Comparison of ENCODE assay signal across 13 cellular contexts in the genomic region with DNA sequence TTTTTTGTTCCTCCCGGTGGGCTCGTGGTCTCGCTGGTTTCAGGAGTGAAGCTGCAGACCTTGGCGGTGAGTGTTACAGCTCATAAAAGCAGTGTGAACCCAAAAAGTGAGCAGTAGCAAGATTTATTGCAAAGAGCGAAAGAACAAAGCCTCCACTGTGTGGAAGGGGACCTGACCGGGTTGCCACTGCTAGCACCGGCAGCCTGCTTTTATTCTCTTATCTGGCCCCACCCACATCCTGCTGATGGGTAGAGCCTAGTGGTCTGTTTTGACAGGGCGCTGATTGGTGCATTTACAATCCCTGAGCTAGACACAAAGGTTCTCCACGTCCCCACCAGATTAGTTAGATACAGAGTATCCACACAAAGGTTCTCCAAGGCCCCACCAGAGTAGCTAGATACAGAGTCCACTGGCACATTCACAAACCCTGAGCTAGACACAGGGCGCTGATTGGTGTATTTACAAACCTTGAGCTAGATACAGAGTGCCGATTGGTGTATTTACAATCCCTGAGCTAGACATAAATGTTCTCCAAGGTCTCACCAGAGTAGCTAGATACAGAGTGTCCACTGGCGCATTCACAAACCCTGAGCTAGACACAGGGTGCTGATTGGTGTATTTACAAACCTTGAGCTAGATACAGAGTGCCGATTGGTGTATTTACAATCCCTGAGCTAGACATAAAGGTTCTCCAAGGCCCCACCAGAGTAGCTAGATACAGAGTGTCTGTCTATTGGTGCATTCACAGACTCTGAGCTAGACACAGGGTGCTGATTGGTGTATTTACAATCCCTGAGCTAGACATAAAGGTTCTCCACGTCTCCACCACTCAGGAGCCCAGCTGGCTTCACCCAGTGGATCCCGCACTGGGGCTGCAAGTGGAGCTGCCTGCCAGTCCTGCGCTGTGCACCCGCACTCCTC. TPM values are rescaled to one million over a fixed set of nuclear protein-coding genes. Genes with fewer than 3 reads are reported as not detected.
DNase-seq lines count a peak whose midpoint lies in the region; ATAC-seq, FAIRE-seq and TF ChIP-seq lines count a peak whose summit lies in the region.
"Not testable (repeated sequence)": the region's sequence is repeated elsewhere in the genome, so short reads cannot be mapped to it uniquely, and the experiment has no call there.
"Had no signal": no experiment of that assay in that cellular context is flagged by ENCODE, and none has a peak within 500 bp of the region (broad histone marks: within the 10 kb centered on the region; RNA-seq: fewer than 3 reads in every experiment).

No MANE protein-coding gene starts in this region.

- H3K4me1 Mint-ChIP-seq in activated CD8-positive, alpha-beta T cell treated with anti-CD3 and anti-CD28 coated beads for 36 hours (ENCODE audit: low read depth), result peaks cover 29% of the 10 kb centered on the region
- H3K4me1 Mint-ChIP-seq in naive thymus-derived CD8-positive, alpha-beta T cell, result peaks cover 13 to 47% (median 37%) of the 10 kb centered on the region in 4 donors

- not testable (repeated sequence) for H3K27ac ChIP-seq in K562 (ENCODE audit: extremely low read depth, low read depth, low read length)
- peak overlapping the region; percentile 59 to 63 for H3K27ac ChIP-seq in testis

- not testable (repeated sequence) for ATAC-seq in activated CD8-positive, alpha-beta T cell treated with anti-CD3 and anti-CD28 coated beads for 36 hours; K562; naive thymus-derived CD8-positive, alpha-beta T cell

- H3K27me3 ChIP-seq in K562 (ENCODE audit: control insufficient read depth in 2 of 2, insufficient read depth in 2 of 2, low read length in 2 of 2); testis: not testable (repeated sequence)

- not testable (repeated sequence) for TF ChIP-seq POLR2A in K562 (conservative IDR thresholded peaks at IDR 0.05); testis (IDR thresholded peaks at IDR 0.05)

- H3K9me3 ChIP-seq in K562 (replicated peaks; ENCODE audit: control insufficient read depth, insufficient read depth, low read depth, low read length); testis: not testable (repeated sequence)

- in situ Hi-C loops in Caki2 (cut with HindIII; ENCODE audit: low pct_unique_long_range_greater_than_20kb, low sequenced_read_pairs); K562 (cut with MboI): not testable (repeated sequence)

- H3K27ac Mint-ChIP-seq in activated CD8-positive, alpha-beta T cell treated with anti-CD3 and anti-CD28 coated beads for 36 hours, result peak overlapping the region; percentile 34
- peak overlapping the region in 9 of 10 donors; percentile 72 to 86 (median 77) for H3K27ac Mint-ChIP-seq in naive thymus-derived CD8-positive, alpha-beta T cell

- WGBS in K562 (ENCODE audit: insufficient coverage, low coverage, missing lambda C conversion rate), result 73% methylated on average over 17 of the region's 17 CpGs
- WGBS in testis, 2 donors, result 59 to 69% methylated on average over 14 to 17 of the region's 17 CpGs

- H3K9me3 Mint-ChIP-seq in activated CD8-positive, alpha-beta T cell treated with anti-CD3 and anti-CD28 coated beads for 36 hours; naive thymus-derived CD8-positive, alpha-beta T cell: not testable (repeated sequence)

- TF ChIP-seq EP300 in K562 (IDR thresholded peaks at IDR 0.05; ENCODE audit: low read length), result not testable (repeated sequence)

- BruUV-seq in K562 (replicated peaks; lab: Mats Ljungman, UMichigan), result not testable (repeated sequence)

- H2AFZ ChIP-seq in K562 (ENCODE audit: low read depth, low read length), result not testable (repeated sequence)

- H3K27me3 Mint-ChIP-seq in activated CD8-positive, alpha-beta T cell treated with anti-CD3 and anti-CD28 coated beads for 36 hours; naive thymus-derived CD8-positive, alpha-beta T cell: not testable (repeated sequence)

- H3K36me3 ChIP-seq in K562 (ENCODE audit: control insufficient read depth, insufficient read depth, low read length), result peaks cover 12% of the 10 kb centered on the region; the same call in 1 of the 3 replicates
- not testable (repeated sequence) for H3K36me3 ChIP-seq in testis (ENCODE audit: low read depth, missing control alignments)

- not testable (repeated sequence) for H3K4me3 Mint-ChIP-seq in activated CD8-positive, alpha-beta T cell treated with anti-CD3 and anti-CD28 coated beads for 36 hours
- peak overlapping the region; percentile 32 to 79 (median 64) for H3K4me3 Mint-ChIP-seq in naive thymus-derived CD8-positive, alpha-beta T cell

- DNase-seq in Caki2 (ENCODE audit: low read depth) (peak; percentile 53), NAMALWA (ENCODE audit: low spot score) (peak; percentile 30), testis (peak; percentile 88)
- DNase-seq in activated CD8-positive, alpha-beta T cell treated with anti-CD3 and anti-CD28 coated beads for 36 hours, result peak; percentile 55
- not testable (repeated sequence) for DNase-seq in K562 (ENCODE audit: extremely low read depth in 1 of 4, low spot score in 3 of 4)
- DNase-seq in naive thymus-derived CD8-positive, alpha-beta T cell, result peak in 1 of 10 donors; percentile 40

- H4K20me1 ChIP-seq in K562 (replicated peaks; ENCODE audit: control insufficient read depth, insufficient read depth, low read length), result not testable (repeated sequence)

- POLR2A ChIA-PET in activated CD8-positive, alpha-beta T cell treated with anti-CD3 and anti-CD28 coated beads for 36 hours (lab: Charles Lee), result interaction anchor here (0.7 to 1.4 kb wide), 3 partner anchors 14 to 44 kb away, joined by 3 read pairs; no protein-coding TSS in a partner anchor
- POLR2A ChIA-PET in K562 (lab: Yijun Ruan, JAX), result interaction anchor here (1.1 kb wide), 1 partner anchor 10 kb away, joined by 5 read pairs; no protein-coding TSS in a partner anchor
- POLR2A ChIA-PET in naive thymus-derived CD8-positive, alpha-beta T cell (lab: Charles Lee), result interaction anchor here (1.0 kb wide), 1 partner anchor 62 kb away, joined by 3 read pairs; no protein-coding TSS in a partner anchor

- TF ChIP-seq CTCF in activated CD8-positive, alpha-beta T cell treated with anti-CD3 and anti-CD28 coated beads for 36 hours (IDR thresholded peaks at IDR 0.05); K562 (IDR thresholded peaks at IDR 0.05 in 2 of 3, conservative IDR thresholded peaks at IDR 0.05 in 1 of 3; ENCODE audit: insufficient read depth in 2 of 3, low read depth in 1 of 3, low read length in 3 of 3); testis (IDR thresholded peaks at IDR 0.05): not testable (repeated sequence)

- not testable (repeated sequence) for H3K4me3 ChIP-seq in K562, testis

- not testable (repeated sequence) for H3K4me2 ChIP-seq in K562 (ENCODE audit: insufficient read depth, low read length)

- FAIRE-seq in K562 (lab: Jason Lieb, UNC), result not testable (repeated sequence)

- H3K36me3 Mint-ChIP-seq in activated CD8-positive, alpha-beta T cell treated with anti-CD3 and anti-CD28 coated beads for 36 hours (ENCODE audit: low read depth); naive thymus-derived CD8-positive, alpha-beta T cell: not testable (repeated sequence)

- H3K9me1 ChIP-seq in K562 (ENCODE audit: control insufficient read depth, insufficient read depth, low read length), result not testable (repeated sequence)

- peaks cover 22% of the 10 kb centered on the region for H3K79me2 ChIP-seq in K562 (ENCODE audit: control insufficient read depth, insufficient read depth, low read length)

- H3K9ac ChIP-seq in K562 (ENCODE audit: insufficient read depth in 1 of 2, low read depth in 2 of 2, low read length in 2 of 2), result not testable (repeated sequence)

- intact Hi-C loops in activated CD8-positive, alpha-beta T cell treated with anti-CD3 and anti-CD28 coated beads for 36 hours (cut with micrococcal nuclease); K562 (cut with micrococcal nuclease); testis (cut with DNase I; ENCODE audit: low total_unique reads): not testable (repeated sequence)

- CTCF ChIA-PET in activated CD8-positive, alpha-beta T cell treated with anti-CD3 and anti-CD28 coated beads for 36 hours (lab: Charles Lee), result interaction anchor here (0.7 to 2.7 kb wide), 6 partner anchors 15 to 488 kb away, joined by 3 to 17 read pairs (median 12); no protein-coding TSS in a partner anchor
- CTCF ChIA-PET in K562 (lab: Yijun Ruan, JAX; ENCODE audit: low intra/inter-chr PET ratio), result not testable (repeated sequence)

- peaks cover 25 to 64% of the 10 kb centered on the region in 2 experiments for H3K4me1 ChIP-seq in K562 (replicated peaks in 1 of 2; ENCODE audit: control insufficient read depth in 2 of 2, insufficient read depth in 2 of 2, low read length in 2 of 2)
- H3K4me1 ChIP-seq in testis, result peaks cover 25% of the 10 kb centered on the region

- not testable (repeated sequence) for TF ChIP-seq RAD21 in K562 (CRISPR knock-in tag; conservative IDR thresholded peaks at IDR 0.05 in 1 of 2, IDR thresholded peaks at IDR 0.05 in 1 of 2)

RNA-seq across cellular contexts. Expression of gene AGRN, which starts 2.3 kb away (rescaled TPM):
- 246 and 278 TPM in 2 replicates for total RNA-seq in Caki2 (2014; rRNA removed; shearing (Covaris generic); ENCODE audit: low replicate concordance)
- total RNA-seq in activated CD8-positive, alpha-beta T cell treated with anti-CD3 and anti-CD28 coated beads for 36 hours, result 10 to 100 TPM; 64.9 to 68.0 TPM
- 268 and 576 TPM in 2 replicates for total RNA-seq in K562 (2011; cell fraction: chromatin; rRNA removed; ENCODE audit: low replicate concordance)
- 387 and 414 TPM in 2 replicates for total RNA-seq in K562 (2011; cell fraction: nucleolus; rRNA removed)
- 326 and 377 TPM in 2 replicates for total RNA-seq in K562 (2011; cell fraction: nucleoplasm; rRNA removed)
- total RNA-seq in K562 (2014; rRNA removed) (29.5 and 37.2 TPM in 2 replicates), K562 (2014; rRNA removed; fragmentation: Illumina TruSeq; extraction: Trizol) (4.5 and 4.9 TPM in 2 replicates), K562 (2015; rRNA removed; fragmentation: Illumina TruSeq; extraction: Trizol) (12.0 and 13.2 TPM in 2 replicates), K562 (2021) (89.7 and 111 TPM in 2 replicates), testis (100 to 1,000 TPM in 1 of 2 donors, 10 to 100 TPM in 1; 99.4 to 108 TPM)
- polyA plus RNA-seq in K562 (2011; rRNA removed) (18.1 and 39.0 TPM in 2 replicates), K562 (2014; fragmentation: Illumina TruSeq; extraction: Trizol) (19.2 and 34.8 TPM in 2 replicates), K562 (2014; fragmentation: Nextera tagmentation; extraction: Ambion mirVana) (under 1 TPM; 0.04 to 0.06 TPM), K562 (2014; rRNA removed) (49.3 and 67.7 TPM in 2 replicates), testis (ENCODE audit: insufficient read depth, low read depth, low replicate concordance) (48.9 TPM)
- 28.0 and 43.3 TPM in 2 replicates for polyA plus RNA-seq in K562 (2011; cell fraction: cytosol; rRNA removed)
- 483 and 499 TPM in 2 replicates for polyA plus RNA-seq in K562 (2011; cell fraction: nucleus; rRNA removed)
- 66.2 and 73.2 TPM in 2 replicates for polyA plus RNA-seq in K562 (2012)
- 12.6 and 21.4 TPM in 2 replicates for polyA minus RNA-seq in K562 (2011; rRNA and poly(A)+ RNA removed)
- 33.4 and 47.6 TPM in 2 replicates for polyA minus RNA-seq in K562 (2011; cell fraction: cytosol; rRNA and poly(A)+ RNA removed)
- polyA minus RNA-seq in K562 (2011; cell fraction: nucleus; rRNA and poly(A)+ RNA removed), result 68.5 and 80.0 TPM in 2 replicates
- total RNA-seq in naive thymus-derived CD8-positive, alpha-beta T cell, result 1 to 10 TPM; 6.2 to 6.4 TPM
- polyA plus RNA-seq in naive thymus-derived CD8-positive, alpha-beta T cell, result under 1 TPM; 0.15 to 0.71 (median 0.47) TPM

RNA-seq across cellular contexts. Expression of gene ISG15, which starts 4.4 kb away (rescaled TPM):
- 129 and 152 TPM in 2 replicates for total RNA-seq in Caki2 (2014; rRNA removed; shearing (Covaris generic); ENCODE audit: low replicate concordance)
- total RNA-seq in activated CD8-positive, alpha-beta T cell treated with anti-CD3 and anti-CD28 coated beads for 36 hours, result 100 to 1,000 TPM in 1 of 2 experiments, 10 to 100 TPM in 1; 94.5 to 102 TPM
- total RNA-seq in K562 (2011; cell fraction: chromatin; rRNA removed; ENCODE audit: low replicate concordance), result 2.7 and 7.4 TPM in 2 replicates
- total RNA-seq in K562 (2011; cell fraction: nucleolus; rRNA removed), result 13.3 and 15.0 TPM in 2 replicates
- total RNA-seq in K562 (2011; cell fraction: nucleoplasm; rRNA removed), result 6.9 and 9.5 TPM in 2 replicates
- total RNA-seq in K562 (2014; rRNA removed) (58.3 and 70.7 TPM in 2 replicates), K562 (2014; rRNA removed; fragmentation: Illumina TruSeq; extraction: Trizol) (0.40 and 0.54 TPM in 2 replicates), K562 (2015; rRNA removed; fragmentation: Illumina TruSeq; extraction: Trizol) (10.8 and 11.6 TPM in 2 replicates), K562 (2021) (31.1 and 32.5 TPM in 2 replicates), testis (10 to 100 TPM; 22.8 to 24.0 TPM)
- polyA plus RNA-seq in K562 (2011; rRNA removed) (14.5 and 15.7 TPM in 2 replicates), K562 (2014; fragmentation: Illumina TruSeq; extraction: Trizol) (2.6 and 12.8 TPM in 2 replicates), K562 (2014; fragmentation: Nextera tagmentation; extraction: Ambion mirVana) (10 to 100 TPM in 1 of 2 experiments, 1 to 10 TPM in 1; 7.2 to 12.2 TPM), K562 (2014; rRNA removed) (50.8 and 56.1 TPM in 2 replicates), testis (ENCODE audit: insufficient read depth, low read depth, low replicate concordance) (16.6 TPM)
- polyA plus RNA-seq in K562 (2011; cell fraction: cytosol; rRNA removed), result 26.4 and 90.5 TPM in 2 replicates
- 11.7 and 19.4 TPM in 2 replicates for polyA plus RNA-seq in K562 (2011; cell fraction: nucleus; rRNA removed)
- polyA plus RNA-seq in K562 (2012), result 26.7 and 43.1 TPM in 2 replicates
- 1.9 and 3.6 TPM in 2 replicates for polyA minus RNA-seq in K562 (2011; rRNA and poly(A)+ RNA removed)
- 6.9 and 7.5 TPM in 2 replicates for polyA minus RNA-seq in K562 (2011; cell fraction: cytosol; rRNA and poly(A)+ RNA removed)
- 1.9 and 5.0 TPM in 2 replicates for polyA minus RNA-seq in K562 (2011; cell fraction: nucleus; rRNA and poly(A)+ RNA removed)
- total RNA-seq in naive thymus-derived CD8-positive, alpha-beta T cell, result 10 to 100 TPM; 30.3 to 30.7 TPM
- polyA plus RNA-seq in naive thymus-derived CD8-positive, alpha-beta T cell, result 100 to 1,000 TPM; 133 to 220 (median 217) TPM

RNA-seq across cellular contexts. Expression of gene HES4, which starts 17.8 kb away (rescaled TPM):
- 45.3 and 73.0 TPM in 2 replicates for total RNA-seq in Caki2 (2014; rRNA removed; shearing (Covaris generic); ENCODE audit: low replicate concordance)
- 1 to 10 TPM; 5.7 to 9.0 TPM for total RNA-seq in activated CD8-positive, alpha-beta T cell treated with anti-CD3 and anti-CD28 coated beads for 36 hours
- total RNA-seq in K562 (2011; cell fraction: chromatin; rRNA removed; ENCODE audit: low replicate concordance), result 5.7 and 23.9 TPM in 2 replicates
- total RNA-seq in K562 (2011; cell fraction: nucleolus; rRNA removed), result 54.5 and 57.7 TPM in 2 replicates
- 14.9 and 19.0 TPM in 2 replicates for total RNA-seq in K562 (2011; cell fraction: nucleoplasm; rRNA removed)
- total RNA-seq in K562 (2014; rRNA removed) (41.4 and 49.2 TPM in 2 replicates), K562 (2014; rRNA removed; fragmentation: Illumina TruSeq; extraction: Trizol) (0.25 TPM in 1 of 2 replicates, not detected in the other), K562 (2015; rRNA removed; fragmentation: Illumina TruSeq; extraction: Trizol) (1.9 TPM in 2 replicates), K562 (2021) (40.5 and 44.3 TPM in 2 replicates), testis (10 to 100 TPM; 26.4 to 27.5 TPM)
- polyA plus RNA-seq in K562 (2011; rRNA removed) (5.3 and 10.4 TPM in 2 replicates), K562 (2014; fragmentation: Illumina TruSeq; extraction: Trizol) (0.21 and 0.61 TPM in 2 replicates), K562 (2014; fragmentation: Nextera tagmentation; extraction: Ambion mirVana) (not detected), K562 (2014; rRNA removed) (33.7 and 43.7 TPM in 2 replicates), testis (ENCODE audit: insufficient read depth, low read depth, low replicate concordance) (2.3 TPM)
- 18.6 and 66.9 TPM in 2 replicates for polyA plus RNA-seq in K562 (2011; cell fraction: cytosol; rRNA removed)
- polyA plus RNA-seq in K562 (2011; cell fraction: nucleus; rRNA removed), result 86.7 and 173 TPM in 2 replicates
- 8.3 and 15.7 TPM in 2 replicates for polyA plus RNA-seq in K562 (2012)
- 0.21 TPM in 1 of 2 replicates, not detected in the other for polyA minus RNA-seq in K562 (2011; rRNA and poly(A)+ RNA removed)
- polyA minus RNA-seq in K562 (2011; cell fraction: cytosol; rRNA and poly(A)+ RNA removed), result 3.6 and 11.6 TPM in 2 replicates
- polyA minus RNA-seq in K562 (2011; cell fraction: nucleus; rRNA and poly(A)+ RNA removed), result 7.2 and 11.6 TPM in 2 replicates
- total RNA-seq in naive thymus-derived CD8-positive, alpha-beta T cell, result not detected
- polyA plus RNA-seq in naive thymus-derived CD8-positive, alpha-beta T cell, result under 1 TPM in 1 of 3 donors, not detected in 2; 0.85 TPM
- total RNA-seq: OCI-LY7 had no signal

RNA-seq across cellular contexts. Expression of gene PERM1, which starts 35.8 kb away (rescaled TPM):
- total RNA-seq in Caki2 (2014; rRNA removed; shearing (Covaris generic); ENCODE audit: low replicate concordance), result 0.20 TPM in 1 of 2 replicates, not detected in the other
- total RNA-seq in activated CD8-positive, alpha-beta T cell treated with anti-CD3 and anti-CD28 coated beads for 36 hours, result not detected
- 0.30 and 1.0 TPM in 2 replicates for total RNA-seq in K562 (2011; cell fraction: chromatin; rRNA removed; ENCODE audit: low replicate concordance)
- 0.39 and 0.67 TPM in 2 replicates for total RNA-seq in K562 (2011; cell fraction: nucleolus; rRNA removed)
- total RNA-seq in K562 (2011; cell fraction: nucleoplasm; rRNA removed), result 0.23 and 0.29 TPM in 2 replicates
- total RNA-seq in K562 (2014; rRNA removed) (not detected in 2 replicates), K562 (2014; rRNA removed; fragmentation: Illumina TruSeq; extraction: Trizol) (not detected in 2 replicates), K562 (2015; rRNA removed; fragmentation: Illumina TruSeq; extraction: Trizol) (not detected in 2 replicates), K562 (2021) (not detected in 2 replicates), testis (1 to 10 TPM; 3.2 to 4.9 TPM)
- polyA plus RNA-seq in K562 (2011; rRNA removed) (0.04 TPM in 1 of 2 replicates, not detected in the other), K562 (2014; fragmentation: Illumina TruSeq; extraction: Trizol) (not detected in 2 replicates), K562 (2014; fragmentation: Nextera tagmentation; extraction: Ambion mirVana) (not detected), K562 (2014; rRNA removed) (not detected in 2 replicates), testis (ENCODE audit: insufficient read depth, low read depth, low replicate concordance) (0.65 TPM)
- polyA plus RNA-seq in K562 (2011; cell fraction: cytosol; rRNA removed), result 0.06 TPM in 1 of 2 replicates, not detected in the other
- polyA plus RNA-seq in K562 (2011; cell fraction: nucleus; rRNA removed), result 0.18 and 0.25 TPM in 2 replicates
- polyA plus RNA-seq in K562 (2012), result 0.46 and 0.48 TPM in 2 replicates
- not detected in 2 replicates for polyA minus RNA-seq in K562 (2011; rRNA and poly(A)+ RNA removed)
- not detected in 2 replicates for polyA minus RNA-seq in K562 (2011; cell fraction: cytosol; rRNA and poly(A)+ RNA removed)
- 0.33 TPM in 1 of 2 replicates, not detected in the other for polyA minus RNA-seq in K562 (2011; cell fraction: nucleus; rRNA and poly(A)+ RNA removed)
- not detected for total RNA-seq in naive thymus-derived CD8-positive, alpha-beta T cell
- polyA plus RNA-seq in naive thymus-derived CD8-positive, alpha-beta T cell, result not detected
- total RNA-seq: activated B cell treated with CpG ODN at 0.5 μM for 24 hours, bronchial epithelial cell, endothelial cell of umbilical vein, frontal cortex, kidney epithelial cell, OCI-LY7 had no signal
- polyA plus RNA-seq: AG04450, endothelial cell of umbilical vein had no signal

RNA-seq across cellular contexts. Expression of gene PLEKHN1, which starts 51.4 kb away (rescaled TPM):
- total RNA-seq in Caki2 (2014; rRNA removed; shearing (Covaris generic); ENCODE audit: low replicate concordance), result 0.17 and 2.3 TPM in 2 replicates
- 1 to 10 TPM; 1.0 to 1.3 TPM for total RNA-seq in activated CD8-positive, alpha-beta T cell treated with anti-CD3 and anti-CD28 coated beads for 36 hours
- total RNA-seq in K562 (2011; cell fraction: chromatin; rRNA removed; ENCODE audit: low replicate concordance), result 0.99 and 3.5 TPM in 2 replicates
- total RNA-seq in K562 (2011; cell fraction: nucleolus; rRNA removed), result 1.2 and 2.6 TPM in 2 replicates
- total RNA-seq in K562 (2011; cell fraction: nucleoplasm; rRNA removed), result 0.88 and 1.6 TPM in 2 replicates
- total RNA-seq in K562 (2014; rRNA removed) (0.09 and 0.69 TPM in 2 replicates), K562 (2014; rRNA removed; fragmentation: Illumina TruSeq; extraction: Trizol) (0.07 TPM in 1 of 2 replicates, not detected in the other), K562 (2015; rRNA removed; fragmentation: Illumina TruSeq; extraction: Trizol) (0.11 and 0.18 TPM in 2 replicates), K562 (2021) (1.2 and 1.5 TPM in 2 replicates), testis (under 1 TPM; 0.47 to 0.56 TPM)
- polyA plus RNA-seq in K562 (2011; rRNA removed) (0.13 and 0.34 TPM in 2 replicates), K562 (2014; fragmentation: Illumina TruSeq; extraction: Trizol) (0.13 and 0.69 TPM in 2 replicates), K562 (2014; fragmentation: Nextera tagmentation; extraction: Ambion mirVana) (not detected), K562 (2014; rRNA removed) (0.52 and 0.80 TPM in 2 replicates), testis (ENCODE audit: insufficient read depth, low read depth, low replicate concordance) (0.21 TPM)
- polyA plus RNA-seq in K562 (2011; cell fraction: cytosol; rRNA removed), result 0.12 and 0.37 TPM in 2 replicates
- polyA plus RNA-seq in K562 (2011; cell fraction: nucleus; rRNA removed), result 2.6 and 3.6 TPM in 2 replicates
- 0.47 and 1.4 TPM in 2 replicates for polyA plus RNA-seq in K562 (2012)
- not detected in 2 replicates for polyA minus RNA-seq in K562 (2011; rRNA and poly(A)+ RNA removed)
- polyA minus RNA-seq in K562 (2011; cell fraction: cytosol; rRNA and poly(A)+ RNA removed), result 0.55 TPM in 1 of 2 replicates, not detected in the other
- polyA minus RNA-seq in K562 (2011; cell fraction: nucleus; rRNA and poly(A)+ RNA removed), result 1.3 and 1.8 TPM in 2 replicates
- under 1 TPM; 0.60 to 0.93 TPM for total RNA-seq in naive thymus-derived CD8-positive, alpha-beta T cell
- polyA plus RNA-seq in naive thymus-derived CD8-positive, alpha-beta T cell, result under 1 TPM in 1 of 3 donors, not detected in 2; 0.19 TPM
- total RNA-seq: frontal cortex, OCI-LY7 had no signal
